In the genomic region with DNA sequence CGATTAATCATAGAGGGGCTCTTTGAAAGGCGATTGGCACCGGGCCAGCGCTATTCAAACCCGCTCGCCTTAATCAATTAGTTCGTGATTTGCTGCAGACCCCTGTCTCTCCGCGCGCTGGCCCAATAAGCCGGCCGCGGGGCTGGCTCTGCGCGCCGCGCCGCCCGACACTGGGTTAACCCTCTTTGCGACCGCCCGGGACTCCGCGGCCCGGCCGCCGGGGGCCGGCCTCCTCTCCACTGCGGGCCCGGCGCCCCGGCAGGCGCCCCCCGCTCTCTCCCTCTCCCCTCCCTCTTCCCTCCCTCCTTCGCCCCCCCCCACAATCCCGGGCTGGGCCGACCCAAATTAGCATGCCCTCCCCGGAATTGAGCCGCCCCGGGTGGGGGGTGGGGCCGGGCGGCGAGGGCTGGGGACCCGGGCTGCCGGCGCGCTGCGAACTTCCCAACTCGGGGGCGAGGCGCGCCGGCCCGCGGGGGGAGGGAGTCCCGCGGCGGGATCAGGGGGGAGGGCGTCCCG, we compare ENCODE assay signal across 8 cellular contexts. TPM values are rescaled to one million over a fixed set of nuclear protein-coding genes. Genes with fewer than 3 reads are reported as not detected.
A peak's percentile ranks its signal among the peaks of the same experiment; 100 is the strongest.
DNase-seq lines count a peak whose midpoint lies in the region.

No MANE protein-coding gene starts in this region.

- H3K14ac ChIP-seq in trophoblast cell (ENCODE audit: low read length): no peak overlapping the region

- no peak overlapping the region for H4K91ac ChIP-seq in trophoblast cell (ENCODE audit: low read depth, low read length)

- peaks cover 15 to 24% of the 10 kb centered on the region in 2 experiments for H3K4me1 ChIP-seq in trophoblast cell (ENCODE audit: control insufficient read depth in 1 of 2, insufficient read depth in 2 of 2, low read length in 2 of 2)

- peaks cover 8% of the 10 kb centered on the region for H3K79me2 ChIP-seq in trophoblast cell (ENCODE audit: control insufficient read depth, insufficient read depth, low read length, poor library complexity)

- peaks cover 15% of the 10 kb centered on the region for H3K79me1 ChIP-seq in trophoblast cell (ENCODE audit: low read length)

- in situ Hi-C loops in G401 (cut with HindIII; ENCODE audit: low sequenced_read_pairs): no loop called here

- no peak overlapping the region for H3K18ac ChIP-seq in trophoblast cell (ENCODE audit: low read length)

- H4K12ac ChIP-seq in trophoblast cell (ENCODE audit: low read depth, low read length): no peak overlapping the region

- peak overlapping the region; percentile 66 for H3K27ac ChIP-seq in trophoblast cell (ENCODE audit: low read depth, low read length)

- no peak overlapping the region for H2BK120ac ChIP-seq in trophoblast cell (ENCODE audit: insufficient read depth, low read length, poor library complexity)

- no peak overlapping the region for H3K9ac ChIP-seq in trophoblast cell (ENCODE audit: low read length)

- peaks cover 2% of the 10 kb centered on the region for H3K9me3 ChIP-seq in trophoblast cell (ENCODE audit: insufficient read depth, low read depth, low read length)

- H2AFZ ChIP-seq in trophoblast cell (ENCODE audit: insufficient read depth, low read length, poor library complexity): peak overlapping the region; percentile 88

- peak overlapping the region; percentile 69 for H4K8ac ChIP-seq in trophoblast cell (ENCODE audit: low read depth, low read length)

- H2BK12ac ChIP-seq in trophoblast cell (ENCODE audit: low read length): no peak overlapping the region

- H3K4ac ChIP-seq in trophoblast cell (ENCODE audit: low read depth, low read length): no peak overlapping the region

- no CpG with 5 or more reads among the region's 60 CpGs for WGBS in trophoblast cell (ENCODE audit: extremely low coverage, insufficient coverage, insufficient read length)

- no peak overlapping the region for H2BK5ac ChIP-seq in trophoblast cell (ENCODE audit: low read depth, low read length, poor library complexity)

- no peaks in the 10 kb centered on the region for H3K36me3 ChIP-seq in trophoblast cell (ENCODE audit: control insufficient read depth in 1 of 2, insufficient read depth in 2 of 2, low read length in 2 of 2)

- H2AK5ac ChIP-seq in trophoblast cell (ENCODE audit: low read length): no peak overlapping the region

- no peak overlapping the region for H3K23ac ChIP-seq in trophoblast cell (ENCODE audit: low read length)

- DNase-seq in G401 (ENCODE audit: low spot score) (peak; percentile 9), NCI-H82 (lab: John Stamatoyannopoulos, UW) (peak; percentile 98), globus pallidus (ENCODE audit: low spot score) (peak; percentile 92), trophoblast cell (no peak), HCEC 1CT (no peak), HPDE6-E6E7 (ENCODE audit: extremely low spot score) (no peak)
- DNase-seq in activated CD8-positive, alpha-beta memory T cell treated with anti-CD3 and anti-CD28 coated beads, Interleukin-2, amount 50 U/mL, for 48 hours: no peak
- no peak for DNase-seq in NK-92 treated with Interleukin-12 subunit alpha and Interleukin-12 subunit beta, amount 100 ng/mL, for 24 hours (lab: John Stamatoyannopoulos, UW)

- H3K4me3 ChIP-seq in trophoblast cell (ENCODE audit: low read depth, low read length): peak overlapping the region; percentile 80

- H3K4me2 ChIP-seq in trophoblast cell (ENCODE audit: low read length): peak overlapping the region; percentile 72

- peaks cover 46% of the 10 kb centered on the region for H3K27me3 ChIP-seq in trophoblast cell (ENCODE audit: insufficient read depth, low read length)

RNA-seq across cellular contexts. Expression of gene SALL1, which starts 0.4 kb away (rescaled TPM):
- total RNA-seq in G401 (2014; rRNA removed; shearing (Covaris generic)): not detected in 2 replicates
- polyA plus RNA-seq in trophoblast cell (2013): 1.4 and 1.5 TPM in 2 replicates

Comparison
In these comparisons a context has a peak if more than half of its experiments do, and no peak if none do; other contexts are left out.
1. DNase-seq: peak in G401 (single experiment), NCI-H82 (single experiment) and globus pallidus (single experiment); none in trophoblast cell (0 of 2), HCEC 1CT (single experiment), HPDE6-E6E7 (single experiment), activated CD8-positive, alpha-beta memory T cell treated with anti-CD3 and anti-CD28 coated beads, Interleukin-2, amount 50 U/mL, for 48 hours (single experiment) and NK-92 treated with Interleukin-12 subunit alpha and Interleukin-12 subunit beta, amount 100 ng/mL, for 24 hours (single experiment).